10 cellular contexts compared by ENCODE assay signal in the genomic region with DNA sequence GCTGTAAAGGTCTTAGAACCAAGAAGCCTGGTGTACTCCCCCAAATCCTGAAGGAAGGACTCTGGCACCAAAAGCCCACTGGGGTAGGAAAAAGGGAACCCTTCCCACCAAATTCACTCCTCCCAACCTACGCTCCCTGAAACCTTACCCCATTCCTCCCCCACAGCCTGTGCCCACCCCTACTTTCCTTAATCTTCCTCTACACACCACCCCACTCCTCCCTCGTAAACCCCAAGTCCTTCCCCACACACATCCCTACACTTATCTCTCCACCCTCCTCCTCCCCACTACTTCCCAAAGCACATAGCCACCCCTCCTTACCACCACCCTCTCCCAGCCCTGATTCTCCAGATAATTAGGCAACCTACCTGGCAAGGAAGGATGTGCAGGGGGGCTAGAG. TPM values are rescaled to one million over a fixed set of nuclear protein-coding genes. Genes with fewer than 3 reads are reported as not detected.
DNase-seq lines count a peak whose midpoint lies in the region; ATAC-seq and TF ChIP-seq lines count a peak whose summit lies in the region.
"Had no signal": no experiment of that assay in that cellular context is flagged by ENCODE, and none has a peak within 500 bp of the region (broad histone marks: within the 10 kb centered on the region; RNA-seq: fewer than 3 reads in every experiment).

No MANE protein-coding gene starts in this region.

- H3K4me1 ChIP-seq in OCI-LY7 (ENCODE audit: insufficient read depth, low read length, poor library complexity, severe bottlenecking) (peaks cover 24% of the 10 kb centered on the region), smooth muscle cell (ENCODE audit: low read depth) (no peaks in the 10 kb centered on the region), GM23248 (ENCODE audit: insufficient read depth) (peaks cover 8% of the 10 kb centered on the region; the same call in 1 of the 2 replicates)

- H3F3A ChIP-seq in smooth muscle cell (ENCODE audit: low read depth) (no peaks in the 10 kb centered on the region), GM23248 (ENCODE audit: insufficient read depth) (no peaks in the 10 kb centered on the region)

- peaks cover 29% of the 10 kb centered on the region for H3K4me1 Mint-ChIP-seq in activated T-cell treated with anti-CD3 and anti-CD28 coated beads, Interleukin-2, amount 50 U/mL, for 4 hours (ENCODE audit: low read depth)

- no peaks in the 10 kb centered on the region for H3K27me3 Mint-ChIP-seq in activated T-cell treated with anti-CD3 and anti-CD28 coated beads, Interleukin-2, amount 50 U/mL, for 4 hours (ENCODE audit: low read depth)

- peak overlapping the region; percentile 90 for H3K4me2 ChIP-seq in OCI-LY7 (ENCODE audit: low read length)
- H3K4me2 ChIP-seq in smooth muscle cell: peak overlapping the region; percentile 81
- no peak overlapping the region for H3K4me2 ChIP-seq in GM23248 (ENCODE audit: unreplicated experiment)

- H3K36me3 ChIP-seq in OCI-LY7 (ENCODE audit: insufficient read depth, low read length): peaks cover 17% of the 10 kb centered on the region; the same call in 1 of the 2 replicates
- no peaks in the 10 kb centered on the region for H3K36me3 ChIP-seq in smooth muscle cell (ENCODE audit: low read depth)
- no peaks in the 10 kb centered on the region for H3K36me3 ChIP-seq in GM23248 (ENCODE audit: low read depth)
- H3K36me3 ChIP-seq: SJSA1 had no signal

- no peaks in the 10 kb centered on the region for H3K27me3 ChIP-seq in smooth muscle cell (ENCODE audit: low read depth)
- H3K27me3 ChIP-seq in GM23248 (replicated peaks; ENCODE audit: insufficient read depth): no peaks in the 10 kb centered on the region
- H3K27me3 ChIP-seq: SJSA1 had no signal

- no TSS peak for BruUV-seq in OCI-LY7 (replicated peaks; lab: Mats Ljungman, UMichigan)

- POLR2A ChIA-PET in OCI-LY7 (lab: Charles Lee): no interaction called here

- H3K9me3 Mint-ChIP-seq in activated T-cell treated with anti-CD3 and anti-CD28 coated beads, Interleukin-2, amount 50 U/mL, for 4 hours: no peaks in the 10 kb centered on the region

- H2AFZ ChIP-seq in OCI-LY7 (ENCODE audit: low read length) (no peak overlapping the region), smooth muscle cell (ENCODE audit: low read depth) (no peak overlapping the region), GM23248 (no peak overlapping the region)

- H3K9ac ChIP-seq in smooth muscle cell (ENCODE audit: low read depth) (no peak overlapping the region), GM23248 (no peak overlapping the region)

- H3K4me3 Mint-ChIP-seq in activated T-cell treated with anti-CD3 and anti-CD28 coated beads, Interleukin-2, amount 50 U/mL, for 4 hours: peak overlapping the region; percentile 91

- in situ Hi-C loops in GM23248 (cut with MboI): no loop called here

- H3K9me3 ChIP-seq in OCI-LY7 (ENCODE audit: low read length) (no peaks in the 10 kb centered on the region), smooth muscle cell (replicated peaks; ENCODE audit: low read depth) (no peaks in the 10 kb centered on the region), GM23248 (ENCODE audit: low read depth) (no peaks in the 10 kb centered on the region)
- H3K9me3 ChIP-seq: SJSA1 had no signal

- no peak for ATAC-seq in activated T-cell treated with anti-CD3 and anti-CD28 coated beads, Interleukin-2, amount 50 U/mL, for 4 hours
- ATAC-seq in GM18907 (IDR thresholded peaks at IDR 0.05; ENCODE audit: unreplicated experiment) (no peak), HG03571 (IDR thresholded peaks at IDR 0.05; ENCODE audit: unreplicated experiment) (no peak)

- H4K20me1 ChIP-seq in OCI-LY7 (ENCODE audit: insufficient read depth, low read length) (no peaks in the 10 kb centered on the region), smooth muscle cell (ENCODE audit: low read depth) (no peaks in the 10 kb centered on the region), GM23248 (ENCODE audit: insufficient read depth) (no peaks in the 10 kb centered on the region)

- intact Hi-C loops in OCI-LY7 (cut with micrococcal nuclease; ENCODE audit: unreplicated experiment): loop anchor here (5.0 kb wide), 1 partner anchor 55 kb away; no protein-coding TSS in a partner anchor

- no peak for DNase-seq in activated T-cell treated with anti-CD3 and anti-CD28 coated beads, Interleukin-2, amount 50 U/mL, for 4 hours
- DNase-seq in activated T-cell treated with anti-CD3 and anti-CD28 coated beads for 4 hours (no peak), OCI-LY7 (ENCODE audit: low spot score) (no peak), epithelial cell of proximal tubule (ENCODE audit: low read depth) (no peak), smooth muscle cell (lab: John Stamatoyannopoulos, UW; ENCODE audit: unreplicated experiment) (no peak), GM23248 (no peak)
- DNase-seq: C1 segment of cervical spinal cord had no signal

- CTCF ChIA-PET in OCI-LY7 (lab: Charles Lee; ENCODE audit: unreplicated experiment): no interaction called here

- 50% methylated on average over 1 of the region's 2 CpGs for WGBS in smooth muscle cell (ENCODE audit: low lambda C conversion rate)
- 100% methylated on average over 2 of the region's 2 CpGs; no CpG with 5 or more reads in 1 of the 2 experiments for WGBS in GM23248 (ENCODE audit: low coverage in 1 of 2, low lambda C conversion rate in 2 of 2, missing lambda C conversion rate in 2 of 2), 2 experiments

- H3K27ac ChIP-seq in OCI-LY7 (ENCODE audit: low read depth, low read length, poor library complexity, severe bottlenecking) (no peak overlapping the region), smooth muscle cell (ENCODE audit: low read depth) (no peak overlapping the region), GM23248 (no peak overlapping the region)
- H3K27ac ChIP-seq: SJSA1 had no signal

- H3K9me2 ChIP-seq in OCI-LY7 (ENCODE audit: insufficient read depth, low read length): no peaks in the 10 kb centered on the region
- H3K9me2 ChIP-seq in GM23248 (ENCODE audit: insufficient read depth): no peaks in the 10 kb centered on the region

- H3K79me2 ChIP-seq in OCI-LY7 (ENCODE audit: insufficient read depth, low read depth, low read length): peaks cover 8% of the 10 kb centered on the region; the same call in 1 of the 2 replicates
- H3K79me2 ChIP-seq in smooth muscle cell (ENCODE audit: low read depth): no peaks in the 10 kb centered on the region
- peaks cover 7% of the 10 kb centered on the region for H3K79me2 ChIP-seq in GM23248 (ENCODE audit: insufficient read depth)

- H3K36me3 Mint-ChIP-seq in activated T-cell treated with anti-CD3 and anti-CD28 coated beads, Interleukin-2, amount 50 U/mL, for 4 hours (ENCODE audit: insufficient read depth): peaks cover 4% of the 10 kb centered on the region

- no peak for TF ChIP-seq CTCF in OCI-LY7 (conservative IDR thresholded peaks at IDR 0.05; ENCODE audit: low read length)
- TF ChIP-seq CTCF in epithelial cell of proximal tubule (conservative IDR thresholded peaks at IDR 0.05; ENCODE audit: low read depth, low read length): no peak
- no peak for TF ChIP-seq CTCF in smooth muscle cell (IDR thresholded peaks at IDR 0.05; ENCODE audit: borderline replicate concordance, insufficient read depth, poor library complexity, severe bottlenecking)

- H3K4me3 ChIP-seq in OCI-LY7 (ENCODE audit: low read depth, low read length, poor library complexity, severe bottlenecking) (peak overlapping the region; percentile 96), epithelial cell of proximal tubule (ENCODE audit: low read depth, low read length) (peak overlapping the region; percentile 87), smooth muscle cell (peak overlapping the region; percentile 88), GM23248 (no peak overlapping the region; the same call in 1 of the 2 replicates)

RNA-seq across cellular contexts. Expression of a gene that starts 1.7 kb away (rescaled TPM):
- total RNA-seq in activated T-cell treated with anti-CD3 and anti-CD28 coated beads, Interleukin-2, amount 50 U/mL, for 4 hours: 10 to 100 TPM; 11.2 to 15.7 (median 13.3) TPM
- total RNA-seq in OCI-LY7 (2014; rRNA removed; shearing (Covaris generic)): 21.8 and 23.8 TPM in 2 replicates
- 40.3 and 41.4 TPM in 2 replicates for total RNA-seq in OCI-LY7 (2022)
- 13.8 and 14.6 TPM in 2 replicates for total RNA-seq in epithelial cell of proximal tubule
- 26.9 and 29.5 TPM in 2 replicates for total RNA-seq in smooth muscle cell
- polyA plus RNA-seq in smooth muscle cell: 9.0 and 10.5 TPM in 2 replicates
- 14.7 and 14.8 TPM in 2 replicates for total RNA-seq in GM23248 (2014; rRNA removed; shearing (Covaris generic))
- polyA plus RNA-seq in GM23248 (2016; fragmentation: Nextera tagmentation; extraction: Ambion mirVana): 7.7 TPM in 2 replicates

RNA-seq across cellular contexts. Expression of a gene that starts 29.2 kb away (rescaled TPM):
- not detected for total RNA-seq in activated T-cell treated with anti-CD3 and anti-CD28 coated beads, Interleukin-2, amount 50 U/mL, for 4 hours
- not detected in 2 replicates for total RNA-seq in OCI-LY7 (2014; rRNA removed; shearing (Covaris generic))
- total RNA-seq in OCI-LY7 (2022): not detected in 2 replicates
- 0.07 and 0.40 TPM in 2 replicates for total RNA-seq in epithelial cell of proximal tubule
- not detected in 2 replicates for total RNA-seq in smooth muscle cell
- polyA plus RNA-seq in smooth muscle cell: not detected in 2 replicates
- not detected in 2 replicates for total RNA-seq in GM23248 (2014; rRNA removed; shearing (Covaris generic))
- not detected in 2 replicates for polyA plus RNA-seq in GM23248 (2016; fragmentation: Nextera tagmentation; extraction: Ambion mirVana)
- total RNA-seq: SJSA1 had no signal

RNA-seq across cellular contexts. Expression of a gene that starts 31.2 kb away (rescaled TPM):
- total RNA-seq in activated T-cell treated with anti-CD3 and anti-CD28 coated beads, Interleukin-2, amount 50 U/mL, for 4 hours: 100 to 1,000 TPM; 563 to 576 (median 574) TPM
- total RNA-seq in OCI-LY7 (2014; rRNA removed; shearing (Covaris generic)): 379 and 508 TPM in 2 replicates
- total RNA-seq in OCI-LY7 (2022): 488 and 532 TPM in 2 replicates
- total RNA-seq in epithelial cell of proximal tubule: 424 and 435 TPM in 2 replicates
- total RNA-seq in smooth muscle cell: 255 and 256 TPM in 2 replicates
- 174 and 192 TPM in 2 replicates for polyA plus RNA-seq in smooth muscle cell
- 298 and 310 TPM in 2 replicates for total RNA-seq in GM23248 (2014; rRNA removed; shearing (Covaris generic))
- 164 and 179 TPM in 2 replicates for polyA plus RNA-seq in GM23248 (2016; fragmentation: Nextera tagmentation; extraction: Ambion mirVana)

RNA-seq across cellular contexts. Expression of a gene that starts 49.3 kb away (rescaled TPM):
- total RNA-seq in activated T-cell treated with anti-CD3 and anti-CD28 coated beads, Interleukin-2, amount 50 U/mL, for 4 hours: 1 to 10 TPM; 3.0 to 3.6 (median 3.1) TPM
- total RNA-seq in OCI-LY7 (2014; rRNA removed; shearing (Covaris generic)): 7.8 and 8.8 TPM in 2 replicates
- total RNA-seq in OCI-LY7 (2022): 7.5 and 8.9 TPM in 2 replicates
- 0.29 and 0.52 TPM in 2 replicates for total RNA-seq in epithelial cell of proximal tubule
- total RNA-seq in smooth muscle cell: 2.0 and 3.1 TPM in 2 replicates
- polyA plus RNA-seq in smooth muscle cell: 0.96 TPM in 1 of 2 replicates, not detected in the other
- 0.22 and 0.25 TPM in 2 replicates for total RNA-seq in GM23248 (2014; rRNA removed; shearing (Covaris generic))
- polyA plus RNA-seq in GM23248 (2016; fragmentation: Nextera tagmentation; extraction: Ambion mirVana): not detected in 2 replicates
